In the genomic region with DNA sequence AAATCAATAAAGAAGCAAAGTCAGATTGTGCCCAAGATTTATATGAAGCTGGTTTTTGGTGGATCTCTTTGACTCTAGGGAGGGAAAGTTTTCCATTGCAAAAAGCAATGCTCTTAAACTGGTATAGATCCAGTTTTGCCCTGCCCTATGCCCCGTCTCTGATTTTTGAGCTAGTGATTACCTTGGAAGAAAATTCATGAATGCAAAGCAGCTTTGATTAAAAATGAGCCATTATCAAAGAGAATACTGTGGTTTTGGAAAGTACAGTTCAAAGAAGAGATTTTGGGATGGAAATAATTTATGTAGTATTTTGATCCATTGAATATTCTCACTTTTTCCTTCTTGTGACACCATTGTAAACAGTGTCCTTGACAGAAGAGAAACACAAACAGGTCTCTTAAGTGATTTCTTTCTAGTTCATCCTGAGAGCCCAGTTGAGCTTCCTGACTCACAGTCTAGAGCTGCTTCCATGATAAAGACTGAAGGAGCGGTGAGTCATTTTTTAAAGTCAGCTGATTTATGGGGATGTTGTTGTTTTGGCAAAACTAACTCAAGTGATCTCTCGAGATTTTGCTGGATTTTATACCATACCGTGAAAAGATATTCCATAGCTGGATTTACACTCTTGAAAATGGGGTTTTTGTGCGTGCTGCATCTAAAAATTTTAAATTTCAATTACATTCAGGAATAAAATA, we compare ENCODE assay signal across 8 cellular contexts.
DNase-seq lines count a peak whose midpoint lies in the region; ATAC-seq, FAIRE-seq and TF ChIP-seq lines count a peak whose summit lies in the region.

No MANE protein-coding gene starts in this region.

- H3K9me3 ChIP-seq in HepG2 (ENCODE audit: low read length) = no peaks in the 10 kb centered on the region

- H3K79me2 ChIP-seq in ACC112 (ENCODE audit: control insufficient read depth, insufficient read depth, low read length, unreplicated experiment) = peaks cover 83% of the 10 kb centered on the region
- H3K79me2 ChIP-seq in HepG2 (ENCODE audit: insufficient read depth, low read length) = peaks cover 88% of the 10 kb centered on the region

- 0 out of 2 replicates have a peak overlapping the region, but pooled peaks have one; percentile 56 for H3K4me2 ChIP-seq in HepG2 (ENCODE audit: low read depth, low read length)

- no peak for TF ChIP-seq POLR2A in HepG2 (IDR thresholded peaks at IDR 0.05; ENCODE audit: insufficient read depth in 1 of 2, low read depth in 2 of 2, low read length in 2 of 2)

- H3K27ac ChIP-seq in ACC112 (ENCODE audit: low read depth, low read length) (peak overlapping the region; percentile 78), HepG2 (ENCODE audit: extremely low read length, insufficient read depth, low read length) (no peak overlapping the region)

- in situ Hi-C loops in astrocyte of the cerebellum (cut with HindIII; ENCODE audit: low sequenced_read_pairs) (loop anchor here (5.0 kb wide), 1 partner anchor 89 kb away; no protein-coding TSS in a partner anchor), HepG2 (cut with HindIII; ENCODE audit: extremely low pct_ligation_motif_present, low pct_unique_long_range_greater_than_20kb) (no loop called here)

- no peak for FAIRE-seq in HepG2 (lab: Jason Lieb, UNC)

- ATAC-seq in HepG2 = no peak
- no peak for ATAC-seq in HG02642 (IDR thresholded peaks at IDR 0.05; ENCODE audit: poor library complexity, unreplicated experiment)

- TF ChIP-seq CTCF in astrocyte of the cerebellum (IDR thresholded peaks at IDR 0.05; ENCODE audit: low read depth, low read length, missing control alignments) (no peak), HepG2 (CRISPR knock-in tag; IDR thresholded peaks at IDR 0.05) (no peak)

- peaks cover 43% of the 10 kb centered on the region for H3K4me1 ChIP-seq in ACC112 (ENCODE audit: control insufficient read depth, insufficient read depth, low read length, unreplicated experiment)
- H3K4me1 ChIP-seq in HepG2 (ENCODE audit: insufficient read depth, low read length) = peaks cover 81% of the 10 kb centered on the region

- TF ChIP-seq RAD21 in HepG2 (CRISPR knock-in tag; IDR thresholded peaks at IDR 0.05) = no peak

- TF ChIP-seq EP300 in HepG2 (IDR thresholded peaks at IDR 0.05; ENCODE audit: low read depth in 2 of 2, low read length in 2 of 2) (no peak), HepG2 (CRISPR knock-in tag; IDR thresholded peaks at IDR 0.05; ENCODE audit: borderline replicate concordance) (no peak)

- H3K36me3 ChIP-seq in ACC112 (ENCODE audit: insufficient read depth, low read length) (no peaks in the 10 kb centered on the region), HepG2 (replicated peaks in 1 of 2; ENCODE audit: control insufficient read depth in 1 of 2, insufficient read depth in 2 of 2, low read length in 2 of 2) (no peaks in the 10 kb centered on the region; a peak in 1 of 5 replicates)

- H3K27me3 ChIP-seq in ACC112 (ENCODE audit: insufficient read depth, low read length) (no peaks in the 10 kb centered on the region), HepG2 (ENCODE audit: control insufficient read depth in 1 of 2, insufficient read depth in 2 of 2, low read length in 2 of 2) (no peaks in the 10 kb centered on the region; a peak in 1 of 5 replicates)

- H4K20me1 ChIP-seq in HepG2 (ENCODE audit: insufficient read depth, low read length) = peaks cover 54% of the 10 kb centered on the region

- intact Hi-C loops in HepG2 (cut with micrococcal nuclease; ENCODE audit: unreplicated experiment) = no loop called here

- H3K9ac ChIP-seq in HepG2 (ENCODE audit: insufficient read depth, low read depth, low read length) = no peak overlapping the region

- 71% methylated on average over 5 of the region's 5 CpGs for WGBS in HepG2 (ENCODE audit: low lambda C conversion rate)

- peak; percentile 49 for DNase-seq in HPDE6-E6E7 (ENCODE audit: extremely low spot score)
- peak; percentile 53 for DNase-seq in astrocyte of the cerebellum (ENCODE audit: low read depth)
- no peak for DNase-seq in HepG2 (ENCODE audit: low spot score)
- no peak for DNase-seq in NCI-H1694 treated with DMSO at 0.1 percent for 48 hours (lab: John Stamatoyannopoulos, UW)
- no peak for DNase-seq in UCSD-AML1 (lab: John Stamatoyannopoulos, UW; ENCODE audit: unreplicated experiment)
- no peak for DNase-seq in activated CD8-positive, alpha-beta memory T cell treated with anti-CD3 and anti-CD28 coated beads, Interleukin-2, amount 50 U/mL, for 4 hours

- no TSS peak for BruUV-seq in HepG2 (replicated peaks; lab: Mats Ljungman, UMichigan)

- peak overlapping the region; percentile 16; the same call in 1 of the 2 replicates for H3K4me3 ChIP-seq in ACC112 (ENCODE audit: low read depth, low read length)
- H3K4me3 ChIP-seq in astrocyte of the cerebellum (ENCODE audit: low read depth, low read length) = no peak overlapping the region
- H3K4me3 ChIP-seq in HepG2 (replicated peaks in 1 of 3; ENCODE audit: insufficient read depth in 1 of 3, low read depth in 2 of 3, low read length in 3 of 3) = no peak overlapping the region

- no peak overlapping the region for H2AFZ ChIP-seq in ACC112 (ENCODE audit: low read length, unreplicated experiment)
- H2AFZ ChIP-seq in HepG2 (ENCODE audit: low read length) = no peak overlapping the region

- POLR2A ChIA-PET in HepG2 (lab: Yijun Ruan, JAX) = interaction anchor here (0.7 to 2.2 kb wide), 6 partner anchors 18 to 278 kb away, joined by 3 to 35 read pairs (median 3); a partner anchor contains a TSS

- CTCF ChIA-PET in HepG2 (lab: Yijun Ruan, JAX; ENCODE audit: low intra/inter-chr PET ratio, low total read pairs) = no interaction called here

TF ChIP-seq in HepG2, 621 proteins besides CTCF, POLR2A, EP300 and RAD21:
- TF ChIP-seq RBM22 (optimal IDR thresholded peaks at IDR 0.05; ENCODE audit: low read length) (peak; percentile 38), FOSL2 (CRISPR knock-in tag; IDR thresholded peaks at IDR 0.05) (peak; percentile 72), AHR (CRISPR knock-in tag; IDR thresholded peaks at IDR 0.05) (no peak), YEATS4 (CRISPR knock-in tag; IDR thresholded peaks at IDR 0.05; ENCODE audit: borderline replicate concordance) (no peak), FOXC1 (CRISPR knock-in tag; IDR thresholded peaks at IDR 0.05; ENCODE audit: borderline replicate concordance) (no peak), CC2D1A (CRISPR knock-in tag; IDR thresholded peaks at IDR 0.05) (no peak)
- TF ChIP-seq, protein P1, sequence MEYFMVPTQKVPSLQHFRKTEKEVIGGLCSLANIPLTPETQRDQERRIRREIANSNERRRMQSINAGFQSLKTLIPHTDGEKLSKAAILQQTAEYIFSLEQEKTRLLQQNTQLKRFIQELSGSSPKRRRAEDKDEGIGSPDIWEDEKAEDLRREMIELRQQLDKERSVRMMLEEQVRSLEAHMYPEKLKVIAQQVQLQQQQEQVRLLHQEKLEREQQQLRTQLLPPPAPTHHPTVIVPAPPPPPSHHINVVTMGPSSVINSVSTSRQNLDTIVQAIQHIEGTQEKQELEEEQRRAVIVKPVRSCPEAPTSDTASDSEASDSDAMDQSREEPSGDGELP (IDR thresholded peaks at IDR 0.05; ENCODE audit: borderline replicate concordance, low read depth) = peak; percentile 62
- TF ChIP-seq, protein P2, sequence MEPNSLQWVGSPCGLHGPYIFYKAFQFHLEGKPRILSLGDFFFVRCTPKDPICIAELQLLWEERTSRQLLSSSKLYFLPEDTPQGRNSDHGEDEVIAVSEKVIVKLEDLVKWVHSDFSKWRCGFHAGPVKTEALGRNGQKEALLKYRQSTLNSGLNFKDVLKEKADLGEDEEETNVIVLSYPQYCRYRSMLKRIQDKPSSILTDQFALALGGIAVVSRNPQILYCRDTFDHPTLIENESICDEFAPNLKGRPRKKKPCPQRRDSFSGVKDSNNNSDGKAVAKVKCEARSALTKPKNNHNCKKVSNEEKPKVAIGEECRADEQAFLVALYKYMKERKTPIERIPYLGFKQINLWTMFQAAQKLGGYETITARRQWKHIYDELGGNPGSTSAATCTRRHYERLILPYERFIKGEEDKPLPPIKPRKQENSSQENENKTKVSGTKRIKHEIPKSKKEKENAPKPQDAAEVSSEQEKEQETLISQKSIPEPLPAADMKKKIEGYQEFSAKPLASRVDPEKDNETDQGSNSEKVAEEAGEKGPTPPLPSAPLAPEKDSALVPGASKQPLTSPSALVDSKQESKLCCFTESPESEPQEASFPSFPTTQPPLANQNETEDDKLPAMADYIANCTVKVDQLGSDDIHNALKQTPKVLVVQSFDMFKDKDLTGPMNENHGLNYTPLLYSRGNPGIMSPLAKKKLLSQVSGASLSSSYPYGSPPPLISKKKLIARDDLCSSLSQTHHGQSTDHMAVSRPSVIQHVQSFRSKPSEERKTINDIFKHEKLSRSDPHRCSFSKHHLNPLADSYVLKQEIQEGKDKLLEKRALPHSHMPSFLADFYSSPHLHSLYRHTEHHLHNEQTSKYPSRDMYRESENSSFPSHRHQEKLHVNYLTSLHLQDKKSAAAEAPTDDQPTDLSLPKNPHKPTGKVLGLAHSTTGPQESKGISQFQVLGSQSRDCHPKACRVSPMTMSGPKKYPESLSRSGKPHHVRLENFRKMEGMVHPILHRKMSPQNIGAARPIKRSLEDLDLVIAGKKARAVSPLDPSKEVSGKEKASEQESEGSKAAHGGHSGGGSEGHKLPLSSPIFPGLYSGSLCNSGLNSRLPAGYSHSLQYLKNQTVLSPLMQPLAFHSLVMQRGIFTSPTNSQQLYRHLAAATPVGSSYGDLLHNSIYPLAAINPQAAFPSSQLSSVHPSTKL (CRISPR knock-in tag; IDR thresholded peaks at IDR 0.05) = 0 out of 2 replicates have a peak, but pooled peaks have one; percentile 11

Comparison
In these comparisons a context has a peak if more than half of its experiments do, and no peak if none do; other contexts are left out.
1. DNase-seq: peak in HPDE6-E6E7 (single experiment) and astrocyte of the cerebellum (single experiment); none in HepG2 (single experiment), NCI-H1694 treated with DMSO at 0.1 percent for 48 hours (single experiment), UCSD-AML1 (single experiment) and activated CD8-positive, alpha-beta memory T cell treated with anti-CD3 and anti-CD28 coated beads, Interleukin-2, amount 50 U/mL, for 4 hours (single experiment).